Comparison of ENCODE assay signal across 17 cellular contexts in genomic region chr17:31631759-31632158, GRCh38.
"Had no signal": no experiment of that assay in that cellular context is flagged by ENCODE, and none has a peak within 500 bp of the region (broad histone marks: within the 10 kb centered on the region; RNA-seq: fewer than 3 reads in every experiment).

No MANE protein-coding gene starts in this region.

- H3K4me2 ChIP-seq: hepatocyte, neural progenitor cell had no signal

- H3K79me2 ChIP-seq: hepatocyte, parathyroid adenoma had no signal

- H3K9ac ChIP-seq: neural progenitor cell, parathyroid adenoma had no signal

- H3K9me3 ChIP-seq: vagina had no signal

- FAIRE-seq: small intestine had no signal

- H3K36me3 ChIP-seq: breast epithelium, neural progenitor cell, tibial artery, vagina had no signal

- H2AFZ ChIP-seq: hepatocyte, neural progenitor cell, parathyroid adenoma had no signal

- H3K4me1 ChIP-seq: breast epithelium, neural progenitor cell, parathyroid adenoma, tibial artery, vagina had no signal

- H3K4me3 ChIP-seq: breast epithelium, coronary artery, hepatocyte, neural progenitor cell, tibial artery, vagina had no signal

- H3K27ac ChIP-seq: coronary artery, epithelial cell of prostate, hepatocyte, neural progenitor cell, parathyroid adenoma, tibial artery, vagina had no signal

- H3K27me3 ChIP-seq: breast epithelium, hepatocyte, neural progenitor cell, tibial artery, vagina had no signal

- DNase-seq: activated CD4-positive, alpha-beta T cell treated with anti-CD3 and anti-CD28 coated beads for 1 hour; activated CD4-positive, alpha-beta T cell treated with anti-CD3 and anti-CD28 coated beads, Interleukin-2, amount 50 U/mL, for 48 hours; activated naive CD8-positive, alpha-beta T cell treated with anti-CD3 and anti-CD28 coated beads, Interleukin-2, amount 10 ng/mL, durations not matched to agents 7 days and 5 days; activated T-cell treated with anti-CD3 and anti-CD28 coated beads, Interleukin-2, amount 50 U/mL, for 48 hours; aorta; effector memory CD8-positive, alpha-beta T cell; retina; small intestine; T-helper 9 cell; tibial artery had no signal
